15 cellular contexts compared by ENCODE assay signal in the genomic region with DNA sequence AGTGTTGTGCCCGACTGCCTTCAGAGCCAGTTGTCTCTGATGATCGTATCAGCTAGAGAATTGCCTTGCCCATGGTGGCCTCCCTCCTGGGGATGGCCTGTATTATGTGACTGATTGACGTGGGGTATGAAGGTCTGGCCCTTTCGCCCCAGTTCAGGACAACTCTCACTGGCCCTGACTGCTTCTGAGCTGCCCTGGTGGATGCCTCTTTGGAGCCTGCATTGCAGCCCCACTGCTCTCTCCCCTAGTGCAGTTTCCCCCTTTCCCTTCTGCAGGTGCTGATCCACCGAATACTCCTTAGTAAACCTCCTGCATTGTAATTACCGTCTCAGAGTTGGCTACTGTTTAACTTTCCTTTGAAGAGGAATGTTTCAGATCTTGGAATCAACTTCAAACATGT. TPM values are rescaled to one million over a fixed set of nuclear protein-coding genes. Genes with fewer than 3 reads are reported as not detected.
DNase-seq lines count a peak whose midpoint lies in the region; FAIRE-seq and TF ChIP-seq lines count a peak whose summit lies in the region.
"Had no signal": no experiment of that assay in that cellular context is flagged by ENCODE, and none has a peak within 500 bp of the region (broad histone marks: within the 10 kb centered on the region; RNA-seq: fewer than 3 reads in every experiment).

No MANE protein-coding gene starts in this region.

- peak; percentile 76 for FAIRE-seq in GM12891 (lab: Jason Lieb, UNC)

- H3K4me3 ChIP-seq in HUES6 (ENCODE audit: low read depth, low read length), result no peak overlapping the region
- H3K4me3 ChIP-seq in epithelial cell of proximal tubule (ENCODE audit: low read depth, low read length), result no peak overlapping the region
- no peak overlapping the region for H3K4me3 ChIP-seq in neuronal stem cell (ENCODE audit: low read length in 2 of 2)

- H3K9me3 ChIP-seq in HUES6 (ENCODE audit: control insufficient read depth, insufficient read depth, low read depth, low read length) (no peaks in the 10 kb centered on the region), neuronal stem cell (replicated peaks in 1 of 2; ENCODE audit: control insufficient read depth in 2 of 2, insufficient read depth in 1 of 2, low read depth in 1 of 2, low read length in 2 of 2) (no peaks in the 10 kb centered on the region)

- H2AFZ ChIP-seq in neuronal stem cell (ENCODE audit: low read length), result no peak overlapping the region

- no peak overlapping the region for H3K27ac ChIP-seq in HUES6 (ENCODE audit: low read depth, low read length)
- H3K27ac ChIP-seq in neuronal stem cell (replicated peaks; ENCODE audit: low read length), result no peak overlapping the region

- H3K36me3 ChIP-seq in HUES6 (ENCODE audit: control insufficient read depth, insufficient read depth, low read length) (no peaks in the 10 kb centered on the region), neuronal stem cell (replicated peaks in 1 of 2; ENCODE audit: control insufficient read depth in 2 of 2, insufficient read depth in 2 of 2, low read length in 2 of 2) (no peaks in the 10 kb centered on the region)

- no peaks in the 10 kb centered on the region for H3K27me3 ChIP-seq in HUES6 (ENCODE audit: control insufficient read depth, insufficient read depth, low read length)
- H3K27me3 ChIP-seq in neuronal stem cell (ENCODE audit: control insufficient read depth in 3 of 3, insufficient read depth in 3 of 3, low read depth in 1 of 3, low read length in 3 of 3), result no peaks in the 10 kb centered on the region

- no peak overlapping the region for H2BK120ac ChIP-seq in neuronal stem cell (ENCODE audit: low read depth, low read length)

- DNase-seq in GM12891 (ENCODE audit: insufficient read length, low spot score) (no peak), epithelial cell of proximal tubule (ENCODE audit: low read depth) (peak; percentile 41), neuronal stem cell (ENCODE audit: low spot score) (no peak), GDM1 (lab: John Stamatoyannopoulos, UW) (no peak), NCI-H146 treated with DMSO at 0.1 percent for 48 hours (lab: John Stamatoyannopoulos, UW; ENCODE audit: unreplicated experiment) (no peak), GM13977 (ENCODE audit: low spot score) (no peak), AG20443 (ENCODE audit: low spot score) (no peak)
- DNase-seq: activated T-cell treated with anti-CD3 and anti-CD28 coated beads for 4 hours; anterior cingulate cortex; CD8-positive, alpha-beta memory T cell; effector memory CD8-positive, alpha-beta T cell; HCEC 1CT; NCI-H2171 treated with DMSO at 0.1 percent for 48 hours; OCI-M1 had no signal

- no peak overlapping the region for H2BK5ac ChIP-seq in neuronal stem cell (ENCODE audit: low read length)

- H3K79me1 ChIP-seq in neuronal stem cell (ENCODE audit: low read depth, low read length), result no peaks in the 10 kb centered on the region

- WGBS in neuronal stem cell (ENCODE audit: extremely low coverage in 2 of 2, insufficient read length in 2 of 2, insufficient replicate concordance in 1 of 2), 2 donors, result no CpG with 5 or more reads among the region's 6 CpGs

- no peak for TF ChIP-seq POLR2A in GM12891 (IDR thresholded peaks at IDR 0.05; ENCODE audit: low read depth, low read length)

- H3K9ac ChIP-seq in HUES6 (ENCODE audit: low read length) (peak overlapping the region; percentile 2), neuronal stem cell (ENCODE audit: low read depth, low read length, poor library complexity) (no peak overlapping the region)

- H3K18ac ChIP-seq in neuronal stem cell (ENCODE audit: low read length), result peak overlapping the region; percentile 27

- H4K8ac ChIP-seq in neuronal stem cell (ENCODE audit: low read depth, low read length), result no peak overlapping the region

- in situ Hi-C loops in GM13977 (cut with MboI; ENCODE audit: low pct_unique_long_range_greater_than_20kb, low sequenced_read_pairs, unreplicated experiment), result no loop called here

- H3K4me1 ChIP-seq in HUES6 (ENCODE audit: control insufficient read depth, insufficient read depth, low read length) (peaks cover 14% of the 10 kb centered on the region), neuronal stem cell (ENCODE audit: control insufficient read depth in 2 of 2, insufficient read depth in 1 of 2, low read depth in 1 of 2, low read length in 2 of 2) (peaks cover 0 to 2% of the 10 kb centered on the region in 2 donors)

- no peak overlapping the region for H3K4me2 ChIP-seq in neuronal stem cell (ENCODE audit: insufficient read depth, low read length, poor library complexity, severe bottlenecking)

- H3K14ac ChIP-seq in neuronal stem cell (ENCODE audit: low read length), result no peak overlapping the region

- H3K4ac ChIP-seq in neuronal stem cell (ENCODE audit: low read length), result no peak overlapping the region

- H2BK12ac ChIP-seq in neuronal stem cell (ENCODE audit: low read length), result no peak overlapping the region

- H2BK15ac ChIP-seq in neuronal stem cell (ENCODE audit: low read length), result no peak overlapping the region

- no peak overlapping the region for H4K91ac ChIP-seq in neuronal stem cell (ENCODE audit: low read depth, low read length, poor library complexity)

- TF ChIP-seq CTCF in epithelial cell of proximal tubule (conservative IDR thresholded peaks at IDR 0.05; ENCODE audit: low read depth, low read length) (no peak), GM13977 (IDR thresholded peaks at IDR 0.05; ENCODE audit: extremely low read depth, insufficient read depth, missing control alignments) (no peak)

- H2AK5ac ChIP-seq in neuronal stem cell (ENCODE audit: low read depth, low read length), result no peak overlapping the region

- H3K23ac ChIP-seq in neuronal stem cell (ENCODE audit: low read depth, low read length, poor library complexity), result peak overlapping the region; percentile 49

TF ChIP-seq in GM12891, 5 proteins besides CTCF, POLR2A, EP300 and RAD21:
- TF ChIP-seq SPI1 (IDR thresholded peaks at IDR 0.05; ENCODE audit: low read depth, low read length) (no peak), POLR2AphosphoS5 (IDR thresholded peaks at IDR 0.05; ENCODE audit: low read depth, low read length) (no peak), POU2F2 (IDR thresholded peaks at IDR 0.05; ENCODE audit: low read depth, low read length) (no peak), PAX5 (IDR thresholded peaks at IDR 0.05; ENCODE audit: insufficient read depth, low read length, severe bottlenecking) (no peak)

RNA-seq across cellular contexts. Expression of a gene that starts 18.2 kb away (rescaled TPM):
- 0.87 TPM for polyA plus RNA-seq in GM12891 (2012; ENCODE audit: low read depth, missing spikeins)
- total RNA-seq in epithelial cell of proximal tubule, result 11.4 and 24.3 TPM in 2 replicates
- 0.24 TPM for polyA plus RNA-seq in neuronal stem cell (2013, experiment 1 of 2)
- polyA plus RNA-seq in neuronal stem cell (2013, experiment 2 of 2), result 0.26 TPM
- polyA plus RNA-seq: CD8-positive, alpha-beta memory T cell had no signal
